Comparison of ENCODE assay signal across 8 cellular contexts in genomic region chr1:54287176-54287650, GRCh38.
DNase-seq lines count a peak whose midpoint lies in the region; TF ChIP-seq lines count a peak whose summit lies in the region.

No MANE protein-coding gene starts in this region.

- H2AFZ ChIP-seq in Loucy (ENCODE audit: low read length): no peak overlapping the region

- peak overlapping the region; percentile 62 for H3K4me3 ChIP-seq in Loucy (ENCODE audit: low read length, poor library complexity, severe bottlenecking)

- H3K4me1 Mint-ChIP-seq in mesothelial cell of epicardium: peaks cover 78% of the 10 kb centered on the region

- H3K79me2 ChIP-seq in Loucy (ENCODE audit: insufficient read depth, low read length): peaks cover 86% of the 10 kb centered on the region

- H3K9ac ChIP-seq in Loucy (ENCODE audit: low read depth, low read length, poor library complexity, severe bottlenecking): peak overlapping the region; percentile 73

- H3K27me3 Mint-ChIP-seq in mesothelial cell of epicardium (ENCODE audit: low read depth): no peaks in the 10 kb centered on the region

- peak overlapping the region; percentile 61 for H3K4me2 ChIP-seq in Loucy (ENCODE audit: low read depth, low read length, poor library complexity, severe bottlenecking)

- H3K27ac ChIP-seq in cingulate gyrus (ENCODE audit: low read depth, low read length): peak overlapping the region; percentile 88

- H3K9me3 ChIP-seq in Loucy (ENCODE audit: insufficient read depth, low read depth, low read length): no peaks in the 10 kb centered on the region

- no peaks in the 10 kb centered on the region for H3K9me3 Mint-ChIP-seq in mesothelial cell of epicardium

- peak; percentile 95 for DNase-seq in Daoy (ENCODE audit: low read depth)
- peak; percentile 85 for DNase-seq in activated CD4-positive, alpha-beta T cell treated with anti-CD3 and anti-CD28 coated beads for 48 hours
- peak in 1 of 2 experiments; percentile 57 for DNase-seq in mesothelial cell of epicardium (ENCODE audit: low spot score in 2 of 2, unreplicated experiment in 2 of 2)
- DNase-seq in stimulated activated CD8-positive, alpha-beta memory T cell treated with anti-CD3 and anti-CD28 coated beads, Interleukin-15, amount 100 ng/mL, for 48 hours (ENCODE audit: low read depth in 2 of 2): peak; percentile 76 to 79
- no peak for DNase-seq in NCI-H1105 treated with DMSO at 0.1 percent for 48 hours (lab: John Stamatoyannopoulos, UW)
- DNase-seq in DMS114 treated with DMSO at 0.1 percent for 48 hours (lab: John Stamatoyannopoulos, UW; ENCODE audit: unreplicated experiment): no peak

- peaks cover 10% of the 10 kb centered on the region for H4K20me1 ChIP-seq in Loucy (ENCODE audit: insufficient read depth, low read length, poor library complexity, severe bottlenecking)

- H3K27me3 ChIP-seq in Loucy (ENCODE audit: insufficient read depth, low read length, poor library complexity, severe bottlenecking): no peaks in the 10 kb centered on the region

- no peak for TF ChIP-seq CTCF in Loucy (conservative IDR thresholded peaks at IDR 0.05; ENCODE audit: low read length)
- no peak for TF ChIP-seq CTCF in mesothelial cell of epicardium (IDR thresholded peaks at IDR 0.05; ENCODE audit: unreplicated experiment)

- H3K9me2 ChIP-seq in Loucy (replicated peaks; ENCODE audit: low read depth, low read length): no peaks in the 10 kb centered on the region

- H3K4me1 ChIP-seq in Loucy (ENCODE audit: insufficient read depth, low read length, poor library complexity, severe bottlenecking): peaks cover 52% of the 10 kb centered on the region

- no peaks in the 10 kb centered on the region for H3F3A ChIP-seq in Loucy (ENCODE audit: low read depth)

- peak overlapping the region; percentile 93 for H3K27ac Mint-ChIP-seq in mesothelial cell of epicardium

- H3K36me3 ChIP-seq in Loucy (ENCODE audit: insufficient read depth, low read length): no peaks in the 10 kb centered on the region

- H3K4me3 Mint-ChIP-seq in mesothelial cell of epicardium: peak overlapping the region; percentile 38

- no peaks in the 10 kb centered on the region for H3K36me3 Mint-ChIP-seq in mesothelial cell of epicardium

Comparison
In these comparisons a context has a peak if more than half of its experiments do, and no peak if none do; other contexts are left out.
1. DNase-seq: peak in Daoy (single experiment), activated CD4-positive, alpha-beta T cell treated with anti-CD3 and anti-CD28 coated beads for 48 hours (single experiment) and stimulated activated CD8-positive, alpha-beta memory T cell treated with anti-CD3 and anti-CD28 coated beads, Interleukin-15, amount 100 ng/mL, for 48 hours (2 of 2); none in NCI-H1105 treated with DMSO at 0.1 percent for 48 hours (single experiment) and DMS114 treated with DMSO at 0.1 percent for 48 hours (single experiment).